ENCODE assay signal across 8 cellular contexts in the genomic region with DNA sequence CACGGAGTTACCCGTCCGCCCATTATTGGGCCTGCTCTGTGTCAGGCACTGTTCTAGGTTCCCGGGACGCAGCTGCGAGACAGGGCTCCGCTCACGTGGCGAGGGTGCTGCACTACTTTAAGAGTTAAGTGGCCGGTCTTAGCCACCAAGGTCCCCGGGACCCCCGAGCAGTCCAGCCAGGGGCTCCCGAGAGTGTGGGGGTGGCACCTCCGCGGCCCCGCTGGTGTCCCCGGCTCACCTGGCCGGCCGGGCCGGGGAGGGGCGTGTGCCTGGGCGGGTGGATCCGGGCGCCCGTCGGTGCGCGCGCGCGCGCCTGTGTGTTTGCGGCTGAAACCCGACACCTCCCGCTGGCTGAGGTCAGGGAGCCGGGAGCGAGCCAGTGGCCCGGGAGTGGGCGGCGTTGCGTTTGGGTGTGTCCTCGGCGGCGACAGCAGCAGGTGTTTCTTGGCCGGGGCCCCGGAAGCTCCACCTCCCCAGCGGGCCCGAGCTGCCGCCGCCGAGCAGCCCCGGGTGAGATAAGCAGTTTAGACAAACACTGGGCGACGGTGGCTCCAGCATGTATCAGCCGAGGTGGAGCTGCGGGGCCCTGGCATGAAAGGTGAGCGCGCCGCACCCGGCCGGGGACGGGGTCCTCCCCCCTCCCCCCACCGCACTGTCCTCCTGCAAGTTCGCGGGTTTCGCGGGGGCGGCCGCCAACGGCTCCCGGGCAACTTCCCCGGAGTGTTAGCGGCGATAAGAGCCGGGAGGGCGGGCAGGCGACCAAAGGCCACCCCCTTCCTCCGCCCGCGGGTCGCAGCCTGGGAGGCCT. TPM values are rescaled to one million over a fixed set of nuclear protein-coding genes. Genes with fewer than 3 reads are reported as not detected.
DNase-seq lines count a peak whose midpoint lies in the region; ATAC-seq and TF ChIP-seq lines count a peak whose summit lies in the region.

A gene (plus strand): TSS at position 522 of the 808 bp plus-strand sequence. CDS start 70 bp downstream, at position 592.

- CTCF ChIA-PET in WTC11 (lab: Charles Lee): interaction anchor here (0.7 to 9.0 kb wide), 13 partner anchors 10 to 283 kb away, joined by 3 to 160 read pairs (median 4); no protein-coding TSS in a partner anchor

- TF ChIP-seq CTCF in AG10803 (conservative IDR thresholded peaks at IDR 0.05; ENCODE audit: low read length): no peak
- TF ChIP-seq CTCF in WTC11 (IDR thresholded peaks at IDR 0.05): no peak

- peak; percentile 40 for ATAC-seq in HG03135 (IDR thresholded peaks at IDR 0.05; ENCODE audit: unreplicated experiment)
- peak; percentile 31 for ATAC-seq in WTC11
- peak; percentile 58 for ATAC-seq in left lobe of liver

- DNase-seq in AG10803 (ENCODE audit: low read depth) (peak; percentile 80), NCI-H2227 (lab: John Stamatoyannopoulos, UW; ENCODE audit: unreplicated experiment) (peak; percentile 74), WTC11 (ENCODE audit: low spot score) (peak; percentile 96), dedifferentiated amniotic fluid mesenchymal stem cell (ENCODE audit: extremely low spot score) (peak; percentile 63), left lobe of liver (ENCODE audit: low spot score) (peak; percentile 99)
- DNase-seq in stimulated activated CD4-positive, alpha-beta T cell treated with anti-CD3 and anti-CD28 coated beads, TNF-alpha, amount 100 ng/mL, for 24 hours (ENCODE audit: low read depth in 3 of 3): peak in 2 of 3 experiments; percentile 22 to 73

- POLR2A ChIA-PET in WTC11 (lab: Charles Lee): interaction anchor here (0.9 to 1.8 kb wide), 4 partner anchors 44 to 60 kb away, joined by 3 to 15 read pairs (median 8); no protein-coding TSS in a partner anchor

- peaks cover 17% of the 10 kb centered on the region for H3K27me3 Mint-ChIP-seq in WTC11 (ENCODE audit: low read depth)

- H3K9me3 Mint-ChIP-seq in WTC11: no peaks in the 10 kb centered on the region

- TF ChIP-seq POLR2A in GM18951 (IDR thresholded peaks at IDR 0.05; ENCODE audit: extremely low read depth, insufficient read depth, insufficient read length): peak; percentile 55

- H3K27ac Mint-ChIP-seq in WTC11: no peak within 1 kb of the TSS; the same call in none of the 2 replicates

- in situ Hi-C loops in GM18951 (cut with MboI; ENCODE audit: low sequenced_read_pairs, unreplicated experiment): loop anchor here (25.0 kb wide), 1 partner anchor 176 kb away; no protein-coding TSS in a partner anchor

- peak within 1 kb of the TSS; percentile 67 for H3K4me3 Mint-ChIP-seq in WTC11

- no peaks in the 10 kb centered on the region for H3K36me3 Mint-ChIP-seq in WTC11

- H3K4me3 ChIP-seq in AG10803 (ENCODE audit: low read length): peak within 1 kb of the TSS; percentile 65

- H3K4me1 Mint-ChIP-seq in WTC11: peaks cover 50% of the 10 kb centered on the region

TF ChIP-seq in WTC11, 78 proteins besides CTCF, POLR2A, EP300 and RAD21 (continues in another document):
- TF ChIP-seq MXD4 (CRISPR knock-in tag; IDR thresholded peaks at IDR 0.05; ENCODE audit: borderline replicate concordance) (no peak), ZNF232 (CRISPR knock-in tag; IDR thresholded peaks at IDR 0.05) (no peak), RORB (CRISPR knock-in tag; IDR thresholded peaks at IDR 0.05) (no peak), FOXK1 (CRISPR knock-in tag; IDR thresholded peaks at IDR 0.05) (peak; percentile 8), GABPB1 (CRISPR knock-in tag; IDR thresholded peaks at IDR 0.05) (peak; percentile 50; the same call in 1 of the 2 replicates), ZNF423 (CRISPR knock-in tag; IDR thresholded peaks at IDR 0.05) (no peak), ZNF396 (CRISPR knock-in tag; IDR thresholded peaks at IDR 0.05; ENCODE audit: borderline replicate concordance) (peak; percentile 24; the same call in 1 of the 2 replicates), JAZF1 (CRISPR knock-in tag; IDR thresholded peaks at IDR 0.05) (no peak), ZNF416 (CRISPR knock-in tag; IDR thresholded peaks at IDR 0.05) (no peak), ZNF671 (CRISPR knock-in tag; IDR thresholded peaks at IDR 0.05) (no peak), NFATC4 (CRISPR knock-in tag; IDR thresholded peaks at IDR 0.05) (no peak)
- TF ChIP-seq, protein P1, sequence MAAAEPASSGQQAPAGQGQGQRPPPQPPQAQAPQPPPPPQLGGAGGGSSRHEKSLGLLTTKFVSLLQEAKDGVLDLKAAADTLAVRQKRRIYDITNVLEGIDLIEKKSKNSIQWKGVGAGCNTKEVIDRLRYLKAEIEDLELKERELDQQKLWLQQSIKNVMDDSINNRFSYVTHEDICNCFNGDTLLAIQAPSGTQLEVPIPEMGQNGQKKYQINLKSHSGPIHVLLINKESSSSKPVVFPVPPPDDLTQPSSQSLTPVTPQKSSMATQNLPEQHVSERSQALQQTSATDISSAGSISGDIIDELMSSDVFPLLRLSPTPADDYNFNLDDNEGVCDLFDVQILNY (CRISPR knock-in tag; IDR thresholded peaks at IDR 0.05): 0 out of 2 replicates have a peak, but pooled peaks have one; percentile 32
- TF ChIP-seq, protein P2, sequence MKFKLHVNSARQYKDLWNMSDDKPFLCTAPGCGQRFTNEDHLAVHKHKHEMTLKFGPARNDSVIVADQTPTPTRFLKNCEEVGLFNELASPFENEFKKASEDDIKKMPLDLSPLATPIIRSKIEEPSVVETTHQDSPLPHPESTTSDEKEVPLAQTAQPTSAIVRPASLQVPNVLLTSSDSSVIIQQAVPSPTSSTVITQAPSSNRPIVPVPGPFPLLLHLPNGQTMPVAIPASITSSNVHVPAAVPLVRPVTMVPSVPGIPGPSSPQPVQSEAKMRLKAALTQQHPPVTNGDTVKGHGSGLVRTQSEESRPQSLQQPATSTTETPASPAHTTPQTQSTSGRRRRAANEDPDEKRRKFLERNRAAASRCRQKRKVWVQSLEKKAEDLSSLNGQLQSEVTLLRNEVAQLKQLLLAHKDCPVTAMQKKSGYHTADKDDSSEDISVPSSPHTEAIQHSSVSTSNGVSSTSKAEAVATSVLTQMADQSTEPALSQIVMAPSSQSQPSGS (CRISPR knock-in tag; IDR thresholded peaks at IDR 0.05; ENCODE audit: borderline replicate concordance, low read depth): no peak
- TF ChIP-seq, protein P3, sequence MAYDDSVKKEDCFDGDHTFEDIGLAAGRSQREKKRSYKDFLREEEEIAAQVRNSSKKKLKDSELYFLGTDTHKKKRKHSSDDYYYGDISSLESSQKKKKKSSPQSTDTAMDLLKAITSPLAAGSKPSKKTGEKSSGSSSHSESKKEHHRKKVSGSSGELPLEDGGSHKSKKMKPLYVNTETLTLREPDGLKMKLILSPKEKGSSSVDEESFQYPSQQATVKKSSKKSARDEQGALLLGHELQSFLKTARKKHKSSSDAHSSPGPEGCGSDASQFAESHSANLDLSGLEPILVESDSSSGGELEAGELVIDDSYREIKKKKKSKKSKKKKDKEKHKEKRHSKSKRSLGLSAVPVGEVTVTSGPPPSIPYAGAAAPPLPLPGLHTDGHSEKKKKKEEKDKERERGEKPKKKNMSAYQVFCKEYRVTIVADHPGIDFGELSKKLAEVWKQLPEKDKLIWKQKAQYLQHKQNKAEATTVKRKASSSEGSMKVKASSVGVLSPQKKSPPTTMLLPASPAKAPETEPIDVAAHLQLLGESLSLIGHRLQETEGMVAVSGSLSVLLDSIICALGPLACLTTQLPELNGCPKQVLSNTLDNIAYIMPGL (CRISPR knock-in tag; IDR thresholded peaks at IDR 0.05): peak; percentile 56; the same call in 1 of the 2 replicates
- TF ChIP-seq, protein P4, sequence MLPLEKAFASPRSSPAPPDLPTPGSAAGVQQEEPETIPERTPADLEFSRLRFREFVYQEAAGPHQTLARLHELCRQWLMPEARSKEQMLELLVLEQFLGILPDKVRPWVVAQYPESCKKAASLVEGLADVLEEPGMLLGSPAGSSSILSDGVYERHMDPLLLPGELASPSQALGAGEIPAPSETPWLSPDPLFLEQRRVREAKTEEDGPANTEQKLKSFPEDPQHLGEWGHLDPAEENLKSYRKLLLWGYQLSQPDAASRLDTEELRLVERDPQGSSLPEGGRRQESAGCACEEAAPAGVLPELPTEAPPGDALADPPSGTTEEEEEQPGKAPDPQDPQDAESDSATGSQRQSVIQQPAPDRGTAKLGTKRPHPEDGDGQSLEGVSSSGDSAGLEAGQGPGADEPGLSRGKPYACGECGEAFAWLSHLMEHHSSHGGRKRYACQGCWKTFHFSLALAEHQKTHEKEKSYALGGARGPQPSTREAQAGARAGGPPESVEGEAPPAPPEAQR (CRISPR knock-in tag; IDR thresholded peaks at IDR 0.05): no peak
- TF ChIP-seq, protein P5, sequence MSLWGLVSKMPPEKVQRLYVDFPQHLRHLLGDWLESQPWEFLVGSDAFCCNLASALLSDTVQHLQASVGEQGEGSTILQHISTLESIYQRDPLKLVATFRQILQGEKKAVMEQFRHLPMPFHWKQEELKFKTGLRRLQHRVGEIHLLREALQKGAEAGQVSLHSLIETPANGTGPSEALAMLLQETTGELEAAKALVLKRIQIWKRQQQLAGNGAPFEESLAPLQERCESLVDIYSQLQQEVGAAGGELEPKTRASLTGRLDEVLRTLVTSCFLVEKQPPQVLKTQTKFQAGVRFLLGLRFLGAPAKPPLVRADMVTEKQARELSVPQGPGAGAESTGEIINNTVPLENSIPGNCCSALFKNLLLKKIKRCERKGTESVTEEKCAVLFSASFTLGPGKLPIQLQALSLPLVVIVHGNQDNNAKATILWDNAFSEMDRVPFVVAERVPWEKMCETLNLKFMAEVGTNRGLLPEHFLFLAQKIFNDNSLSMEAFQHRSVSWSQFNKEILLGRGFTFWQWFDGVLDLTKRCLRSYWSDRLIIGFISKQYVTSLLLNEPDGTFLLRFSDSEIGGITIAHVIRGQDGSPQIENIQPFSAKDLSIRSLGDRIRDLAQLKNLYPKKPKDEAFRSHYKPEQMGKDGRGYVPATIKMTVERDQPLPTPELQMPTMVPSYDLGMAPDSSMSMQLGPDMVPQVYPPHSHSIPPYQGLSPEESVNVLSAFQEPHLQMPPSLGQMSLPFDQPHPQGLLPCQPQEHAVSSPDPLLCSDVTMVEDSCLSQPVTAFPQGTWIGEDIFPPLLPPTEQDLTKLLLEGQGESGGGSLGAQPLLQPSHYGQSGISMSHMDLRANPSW (CRISPR knock-in tag; conservative IDR thresholded peaks at IDR 0.05; ENCODE audit: low read depth): no peak
- TF ChIP-seq, protein P6, sequence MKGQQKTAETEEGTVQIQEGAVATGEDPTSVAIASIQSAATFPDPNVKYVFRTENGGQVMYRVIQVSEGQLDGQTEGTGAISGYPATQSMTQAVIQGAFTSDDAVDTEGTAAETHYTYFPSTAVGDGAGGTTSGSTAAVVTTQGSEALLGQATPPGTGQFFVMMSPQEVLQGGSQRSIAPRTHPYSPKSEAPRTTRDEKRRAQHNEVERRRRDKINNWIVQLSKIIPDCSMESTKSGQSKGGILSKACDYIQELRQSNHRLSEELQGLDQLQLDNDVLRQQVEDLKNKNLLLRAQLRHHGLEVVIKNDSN (CRISPR knock-in tag; IDR thresholded peaks at IDR 0.05): no peak
- TF ChIP-seq, protein P7, sequence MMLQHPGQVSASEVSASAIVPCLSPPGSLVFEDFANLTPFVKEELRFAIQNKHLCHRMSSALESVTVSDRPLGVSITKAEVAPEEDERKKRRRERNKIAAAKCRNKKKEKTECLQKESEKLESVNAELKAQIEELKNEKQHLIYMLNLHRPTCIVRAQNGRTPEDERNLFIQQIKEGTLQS (CRISPR knock-in tag; conservative IDR thresholded peaks at IDR 0.05): no peak

RNA-seq across cellular contexts. Expression of the gene that starts here (rescaled TPM):
- total RNA-seq in WTC11 (2021) (91.0 to 124 TPM (median 93.8 TPM) in 3 replicates), left lobe of liver (38.3 TPM)

Comparison
In these comparisons a context has a peak if more than half of its experiments do, and no peak if none do; other contexts are left out.
1. Peak in every context shown above with its lines: DNase-seq, ATAC-seq and H3K4me3 ChIP-seq.
2. DNase-seq: peak in every context shown above with its lines; median percentile 99 in left lobe of liver; 96 in WTC11; 80 in AG10803; 74 in NCI-H2227; 63 in dedifferentiated amniotic fluid mesenchymal stem cell; 48 in stimulated activated CD4-positive, alpha-beta T cell treated with anti-CD3 and anti-CD28 coated beads, TNF-alpha, amount 100 ng/mL, for 24 hours.